In the genomic region with DNA sequence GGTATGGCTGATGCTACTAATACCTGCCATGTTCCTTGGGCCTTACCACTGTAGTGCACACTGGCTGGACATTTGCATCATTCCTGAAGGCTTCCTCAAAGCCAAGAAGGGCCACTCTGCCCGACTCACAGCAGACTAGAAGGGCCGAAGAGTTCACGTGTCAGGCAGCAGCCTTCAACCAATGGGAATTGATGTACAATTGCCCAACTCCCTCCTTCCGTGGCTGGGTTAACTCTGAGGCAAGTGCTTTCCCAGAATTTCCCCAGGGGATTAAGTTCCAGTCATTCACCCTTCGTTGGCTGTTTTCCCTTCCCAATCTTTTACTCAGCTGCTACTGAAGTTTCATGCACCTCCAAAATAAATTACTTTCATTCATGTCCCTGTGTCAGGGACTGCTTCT, we compare ENCODE assay signal across 11 cellular contexts. TPM values are rescaled to one million over a fixed set of nuclear protein-coding genes. Genes with fewer than 3 reads are reported as not detected.
DNase-seq lines count a peak whose midpoint lies in the region; ATAC-seq, FAIRE-seq and TF ChIP-seq lines count a peak whose summit lies in the region.
"Had no signal": no experiment of that assay in that cellular context is flagged by ENCODE, and none has a peak within 500 bp of the region (broad histone marks: within the 10 kb centered on the region; RNA-seq: fewer than 3 reads in every experiment).

No MANE protein-coding gene starts in this region.

- no peak overlapping the region for H3K9ac ChIP-seq in kidney (ENCODE audit: low read length in 2 of 2)

- H3K4me3 ChIP-seq in brain microvascular endothelial cell (ENCODE audit: low read depth, low read length): no peak overlapping the region
- H3K4me3 ChIP-seq in kidney (ENCODE audit: low read length in 2 of 2): no peak overlapping the region
- H3K4me3 ChIP-seq in upper lobe of left lung: no peak overlapping the region

- H3K27ac ChIP-seq in brain microvascular endothelial cell: no peak overlapping the region
- no peak overlapping the region for H3K27ac ChIP-seq in kidney (ENCODE audit: low read depth in 2 of 2, low read length in 2 of 2)
- H3K27ac ChIP-seq in upper lobe of left lung: no peak overlapping the region

- TF ChIP-seq CTCF in brain microvascular endothelial cell (IDR thresholded peaks at IDR 0.05; ENCODE audit: low read depth, low read length, missing control alignments) (no peak), kidney (IDR thresholded peaks at IDR 0.05; ENCODE audit: borderline replicate concordance, extremely low read depth, insufficient read depth) (no peak), upper lobe of left lung (IDR thresholded peaks at IDR 0.05) (no peak)

- DNase-seq in NOMO-1 treated with DMSO at 0.1 percent for 48 hours (lab: John Stamatoyannopoulos, UW; ENCODE audit: unreplicated experiment) (peak; percentile 11), NOMO-1 (lab: John Stamatoyannopoulos, UW; ENCODE audit: unreplicated experiment in 2 of 2) (no peak), brain microvascular endothelial cell (peak; percentile 51), kidney (peak; percentile 77), upper lobe of left lung (peak in 1 of 2 donors; percentile 88), NCI-H345 treated with DMSO at 0.1 percent for 48 hours (lab: John Stamatoyannopoulos, UW; ENCODE audit: unreplicated experiment) (no peak), COR-L47 (lab: John Stamatoyannopoulos, UW) (no peak)
- DNase-seq: activated T-cell treated with anti-CD3 and anti-CD28 coated beads, Interleukin-2, amount 50 U/mL, for 4 hours; cerebellar nuclear complex; HFFc6 had no signal

- TF ChIP-seq POLR2A in upper lobe of left lung (IDR thresholded peaks at IDR 0.05): no peak

- 15 to 24% methylated on average over 5 of the region's 5 CpGs for WGBS in upper lobe of left lung, 2 donors

- peaks cover 3% of the 10 kb centered on the region for H3K27me3 ChIP-seq in brain microvascular endothelial cell (replicated peaks)
- H3K27me3 ChIP-seq in upper lobe of left lung: no peaks in the 10 kb centered on the region

- H3K4me1 ChIP-seq in kidney (ENCODE audit: control insufficient read depth in 1 of 2, insufficient read depth in 1 of 2, low read depth in 1 of 2, low read length in 2 of 2) (peaks cover 0 to 4% of the 10 kb centered on the region in 2 donors), upper lobe of left lung (peaks cover 0 to 8% (median 2%) of the 10 kb centered on the region in 4 donors)

- peak; percentile 66 to 81 for ATAC-seq in upper lobe of left lung (ENCODE audit: low FRiP score in 2 of 2)
- no peak for ATAC-seq in HG02798 (IDR thresholded peaks at IDR 0.05; ENCODE audit: poor library complexity, unreplicated experiment)
- ATAC-seq: activated T-cell treated with anti-CD3 and anti-CD28 coated beads, Interleukin-2, amount 50 U/mL, for 4 hours had no signal

- no peak for FAIRE-seq in kidney (lab: Jason Lieb, UNC)

- peak in 2 of 4 donors; percentile 10 to 15 for TF ChIP-seq EP300 in upper lobe of left lung (IDR thresholded peaks at IDR 0.05)

- intact Hi-C loops in kidney (cut with DNase I): no loop called here

- no peaks in the 10 kb centered on the region for H3K36me3 ChIP-seq in brain microvascular endothelial cell (replicated peaks)
- no peaks in the 10 kb centered on the region for H3K36me3 ChIP-seq in kidney (ENCODE audit: control insufficient read depth in 1 of 2, insufficient read depth in 2 of 2, low read length in 2 of 2)
- no peaks in the 10 kb centered on the region for H3K36me3 ChIP-seq in upper lobe of left lung

- H3K9me3 ChIP-seq in kidney (ENCODE audit: control insufficient read depth in 1 of 2, low read length in 2 of 2): no peaks in the 10 kb centered on the region
- no peaks in the 10 kb centered on the region for H3K9me3 ChIP-seq in upper lobe of left lung

- in situ Hi-C loops in brain microvascular endothelial cell (cut with HindIII; ENCODE audit: low pct_ligation_motif_present, low sequenced_read_pairs): no loop called here

RNA-seq across cellular contexts. Expression of a gene that starts 29.8 kb away (rescaled TPM):
- total RNA-seq in kidney: 56.6 TPM
- polyA plus RNA-seq in kidney (ENCODE audit: insufficient read depth, low read depth, low replicate concordance): 52.8 TPM
- total RNA-seq in upper lobe of left lung: 10 to 100 TPM; 34.4 to 85.9 (median 45.5) TPM

RNA-seq across cellular contexts. Expression of a gene that starts 30.3 kb away (rescaled TPM):
- total RNA-seq in kidney: 45.4 TPM
- polyA plus RNA-seq in kidney (ENCODE audit: insufficient read depth, low read depth, low replicate concordance): 32.1 TPM
- 10 to 100 TPM; 56.9 to 87.0 (median 69.8) TPM for total RNA-seq in upper lobe of left lung

RNA-seq across cellular contexts. Expression of a gene that starts 39.9 kb away (rescaled TPM):
- 79.6 TPM for total RNA-seq in kidney
- polyA plus RNA-seq in kidney (ENCODE audit: insufficient read depth, low read depth, low replicate concordance): 90.6 TPM
- total RNA-seq in upper lobe of left lung: 100 to 1,000 TPM in 1 of 6 donors, 10 to 100 TPM in 5; 48.2 to 110 (median 71.7) TPM

RNA-seq across cellular contexts. Expression of a gene that starts 45.2 kb away (rescaled TPM):
- 37.6 TPM for total RNA-seq in kidney
- 25.4 TPM for polyA plus RNA-seq in kidney (ENCODE audit: insufficient read depth, low read depth, low replicate concordance)
- total RNA-seq in upper lobe of left lung: 100 to 1,000 TPM in 2 of 6 donors, 10 to 100 TPM in 4; 17.6 to 266 (median 62.1) TPM

RNA-seq across cellular contexts. Expression of a gene that starts 57.0 kb away (rescaled TPM):
- 78.0 TPM for total RNA-seq in kidney
- 45.5 TPM for polyA plus RNA-seq in kidney (ENCODE audit: insufficient read depth, low read depth, low replicate concordance)
- total RNA-seq in upper lobe of left lung: 100 to 1,000 TPM in 3 of 6 donors, 10 to 100 TPM in 3; 35.6 to 233 (median 80.6) TPM
- total RNA-seq: HFFc6 had no signal

Comparison
In these comparisons a context has a peak if more than half of its experiments do, and no peak if none do; other contexts are left out.
1. DNase-seq: peak in NOMO-1 treated with DMSO at 0.1 percent for 48 hours (single experiment), brain microvascular endothelial cell (single experiment) and kidney (single experiment); none in NOMO-1 (0 of 2), NCI-H345 treated with DMSO at 0.1 percent for 48 hours (single experiment) and COR-L47 (single experiment).